Comparison of ENCODE assay signal across 8 cellular contexts in genomic region chr1:112396668-112397025, GRCh38. TPM values are rescaled to one million over a fixed set of nuclear protein-coding genes. Genes with fewer than 3 reads are reported as not detected.
DNase-seq lines count a peak whose midpoint lies in the region; ATAC-seq and TF ChIP-seq lines count a peak whose summit lies in the region.

No MANE protein-coding gene starts in this region.

- H4K8ac ChIP-seq in mesendoderm (ENCODE audit: low read depth, low read length): no peak overlapping the region

- H3K56ac ChIP-seq in mesendoderm (ENCODE audit: low read length): peak overlapping the region; percentile 84

- no peak overlapping the region for H3K27ac ChIP-seq in CD4-positive, alpha-beta T cell (ENCODE audit: low read depth, low read length)
- peak overlapping the region; percentile 96 to 98 for H3K27ac ChIP-seq in breast epithelium
- peak overlapping the region; percentile 89 for H3K27ac ChIP-seq in mesendoderm (ENCODE audit: low read depth, low read length)

- no peak for TF ChIP-seq POLR2A in breast epithelium (IDR thresholded peaks at IDR 0.05)

- CTCF ChIA-PET in CD4-positive, alpha-beta T cell (lab: Charles Lee): interaction anchor here (1.8 kb wide), 1 partner anchor 69 kb away, joined by 4 read pairs; no protein-coding TSS in a partner anchor

- H3K4me1 ChIP-seq in breast epithelium (peaks cover 0 to 24% of the 10 kb centered on the region in 2 donors), mesendoderm (ENCODE audit: control insufficient read depth, low read depth, low read length) (no peaks in the 10 kb centered on the region)

- H3K36me3 Mint-ChIP-seq in CD4-positive, alpha-beta T cell (ENCODE audit: low read depth): no peaks in the 10 kb centered on the region

- peak overlapping the region; percentile 77 for H3K9ac ChIP-seq in mesendoderm (ENCODE audit: low read length)

- no peaks in the 10 kb centered on the region for H3K9me3 Mint-ChIP-seq in CD4-positive, alpha-beta T cell

- no CpG with 5 or more reads among the region's 9 CpGs for WGBS in mesendoderm (ENCODE audit: extremely low coverage, insufficient coverage, low lambda C conversion rate)

- H3K36me3 ChIP-seq in breast epithelium (no peaks in the 10 kb centered on the region), mesendoderm (ENCODE audit: control insufficient read depth, insufficient read depth, low read length) (no peaks in the 10 kb centered on the region)

- no peak overlapping the region for H4K5ac ChIP-seq in mesendoderm (ENCODE audit: low read length)

- peaks cover 19% of the 10 kb centered on the region for H3K4me1 Mint-ChIP-seq in CD4-positive, alpha-beta T cell (ENCODE audit: low read depth)

- no peak for TF ChIP-seq CTCF in CD4-positive, alpha-beta T cell (IDR thresholded peaks at IDR 0.05)
- no peak for TF ChIP-seq CTCF in breast epithelium (IDR thresholded peaks at IDR 0.05)

- no peak overlapping the region for H2AK5ac ChIP-seq in mesendoderm (ENCODE audit: low read length)

- H3K27ac Mint-ChIP-seq in CD4-positive, alpha-beta T cell: no peak overlapping the region

- H2BK5ac ChIP-seq in mesendoderm (ENCODE audit: low read length): no peak overlapping the region

- H3K23ac ChIP-seq in mesendoderm (ENCODE audit: low read length): no peak overlapping the region

- peak overlapping the region; percentile 97 for H3K4me3 Mint-ChIP-seq in CD4-positive, alpha-beta T cell

- H2BK120ac ChIP-seq in mesendoderm (ENCODE audit: low read depth, low read length): no peak overlapping the region

- H3K4me3 ChIP-seq in Jurkat, Clone E6-1 (ENCODE audit: low read length): peak overlapping the region; percentile 94
- peak overlapping the region; percentile 81 to 97 (median 97) for H3K4me3 ChIP-seq in breast epithelium
- H3K4me3 ChIP-seq in mesendoderm (ENCODE audit: low read length): peak overlapping the region; percentile 98

- H3K79me1 ChIP-seq in mesendoderm (ENCODE audit: low read length): peaks cover 13% of the 10 kb centered on the region

- POLR2A ChIA-PET in CD4-positive, alpha-beta T cell (lab: Charles Lee): no interaction called here

- intact Hi-C loops in CD4-positive, alpha-beta T cell (cut with DNase I, micrococcal nuclease): loop anchor here in 1 of 2 experiments (5.0 to 10.0 kb wide), 4 partner anchors 408 to 996 kb away; partner anchors contain the start of genes LRIG2, MAGI3 and SLC16A1
- intact Hi-C loops in breast epithelium (cut with DNase I; ENCODE audit: low total_unique reads): loop anchor here (10.0 kb wide), 1 partner anchor 68 kb away; no protein-coding TSS in a partner anchor

- peak overlapping the region; percentile 83 for H3K18ac ChIP-seq in mesendoderm (ENCODE audit: low read length)

- H3K4me2 ChIP-seq in mesendoderm (ENCODE audit: low read length): peak overlapping the region; percentile 90

- no peak for DNase-seq in CD4-positive, alpha-beta T cell
- DNase-seq in Jurkat, Clone E6-1 (ENCODE audit: low read depth, low spot score): no peak
- DNase-seq in breast epithelium (ENCODE audit: low spot score in 2 of 2): no peak
- DNase-seq in mesendoderm: peak; percentile 51
- no peak for DNase-seq in OCI-M1 (lab: John Stamatoyannopoulos, UW)
- DNase-seq in OCI-M2 (lab: John Stamatoyannopoulos, UW; ENCODE audit: unreplicated experiment): no peak
- no peak for DNase-seq in GM19238 (ENCODE audit: insufficient read length, low spot score)

- peaks cover 37% of the 10 kb centered on the region for H3K79me2 ChIP-seq in mesendoderm (ENCODE audit: control insufficient read depth, insufficient read depth, low read length)

- no peak for ATAC-seq in CD4-positive, alpha-beta T cell (ENCODE audit: poor library complexity)
- ATAC-seq in HG02884 (IDR thresholded peaks at IDR 0.05; ENCODE audit: unreplicated experiment): no peak

- H3K27me3 Mint-ChIP-seq in CD4-positive, alpha-beta T cell: peaks cover 12% of the 10 kb centered on the region

- H2BK15ac ChIP-seq in mesendoderm (replicated peaks; ENCODE audit: low read depth): no peak overlapping the region

- no peaks in the 10 kb centered on the region for H3K9me3 ChIP-seq in CD4-positive, alpha-beta T cell (ENCODE audit: control insufficient read depth, low read length)
- no peaks in the 10 kb centered on the region for H3K9me3 ChIP-seq in breast epithelium

- H3K27me3 ChIP-seq in CD4-positive, alpha-beta T cell (ENCODE audit: control insufficient read depth, insufficient read depth, low read length): peaks cover 10% of the 10 kb centered on the region
- H3K27me3 ChIP-seq in breast epithelium (no peaks in the 10 kb centered on the region), mesendoderm (ENCODE audit: insufficient read depth, low read length, poor library complexity) (no peaks in the 10 kb centered on the region)

- no peak overlapping the region for H3K4ac ChIP-seq in mesendoderm (ENCODE audit: low read depth, low read length)

RNA-seq across cellular contexts. Expression of gene CTTNBP2NL, which starts 0.6 kb away (rescaled TPM):
- total RNA-seq in CD4-positive, alpha-beta T cell: under 1 TPM; 0.14 to 0.25 TPM
- polyA plus RNA-seq in Jurkat, Clone E6-1 (2012; ENCODE audit: insufficient read depth, insufficient read length): 4.0 TPM
- total RNA-seq in breast epithelium: 10 to 100 TPM; 24.1 to 30.4 (median 25.9) TPM
- 12.2 TPM for polyA plus RNA-seq in mesendoderm (2013, experiment 1 of 2)
- polyA plus RNA-seq in mesendoderm (2013, experiment 2 of 2): 13.3 TPM

Comparison
In these comparisons a context has a peak if more than half of its experiments do, and no peak if none do; other contexts are left out.
1. RNA of gene CTTNBP2NL, which starts 0.6 kb away (total RNA-seq): 24.1 to 30.4 TPM in breast epithelium; 0.14 to 0.25 TPM in CD4-positive, alpha-beta T cell; every median in the first group is over 10 times any median in the second.
2. Peak in every context shown above with its lines, with median percentiles within 50 percentile points of each other: H3K4me3 ChIP-seq.